ENCODE assay signal across 8 cellular contexts in the genomic region with DNA sequence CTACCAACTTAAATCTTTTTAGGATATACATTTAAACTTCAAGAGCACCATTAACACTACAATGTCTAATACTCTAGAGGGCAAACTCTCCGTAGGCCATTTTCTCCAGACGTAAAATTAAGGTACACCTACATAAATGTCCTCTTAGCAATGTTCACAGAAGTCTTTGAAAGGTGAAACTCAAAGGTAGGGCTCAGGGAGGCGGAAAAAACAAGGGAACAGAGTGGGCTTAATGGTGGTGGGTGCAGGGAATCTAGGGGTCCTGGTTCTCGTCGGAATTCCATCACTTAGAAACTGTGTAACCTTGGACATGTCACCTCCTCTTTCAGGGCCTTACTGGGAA. TPM values are rescaled to one million over a fixed set of nuclear protein-coding genes. Genes with fewer than 3 reads are reported as not detected.
DNase-seq lines count a peak whose midpoint lies in the region; ATAC-seq and TF ChIP-seq lines count a peak whose summit lies in the region.

No MANE protein-coding gene starts in this region.

- no peaks in the 10 kb centered on the region for H3K36me3 ChIP-seq in DOHH2 (ENCODE audit: control insufficient read depth, low read length)

- intact Hi-C loops in activated B cell treated with CpG ODN at 0.5 μM for 24 hours (cut with micrococcal nuclease): loop anchor here (1.0 to 10.0 kb wide), 4 partner anchors 212 to 974 kb away; partner anchors contain the start of genes GMCL1 and MXD1

- H3K36me3 Mint-ChIP-seq in HFFc6 (ENCODE audit: low read depth) (peaks cover 15% of the 10 kb centered on the region), activated B cell treated with CpG ODN at 0.5 μM for 24 hours (ENCODE audit: low read depth) (peaks cover 7% of the 10 kb centered on the region)
- no peaks in the 10 kb centered on the region for H3K36me3 Mint-ChIP-seq in stimulated activated memory B cell treated with anti-CD40 and anti-IgM and Interleukin-4, amounts not matched to agents 10 μg/mL and 1 μg/mL and 100 μg/mL, for 72 hours

- no peaks in the 10 kb centered on the region for H4K20me1 ChIP-seq in DOHH2 (ENCODE audit: control insufficient read depth, insufficient read depth, low read depth, low read length)

- POLR2A ChIA-PET in activated B cell treated with CpG ODN at 0.5 μM for 24 hours (lab: Charles Lee): interaction anchor here (0.6 to 3.0 kb wide), 11 partner anchors 32 to 1632 kb away, joined by 3 to 25 read pairs (median 6); partner anchors contain the start of genes AAK1, C2orf42, GFPT1 and NAGK

- DNase-seq in HFFc6: no peak
- no peak for DNase-seq in activated B cell treated with CpG ODN at 0.5 μM for 24 hours
- no peak for DNase-seq in NAMALWA (ENCODE audit: low spot score)
- DNase-seq in RPMI8226: no peak
- no peak for DNase-seq in NCI-H345 (lab: John Stamatoyannopoulos, UW)

- CTCF ChIA-PET in activated B cell treated with CpG ODN at 0.5 μM for 24 hours (lab: Charles Lee): interaction anchor here (0.7 to 2.2 kb wide), 5 partner anchors 27 to 288 kb away, joined by 3 to 18 read pairs (median 3); no protein-coding TSS in a partner anchor

- no peak for ATAC-seq in activated B cell treated with CpG ODN at 0.5 μM for 24 hours (ENCODE audit: low read depth)
- peak; percentile 2 for ATAC-seq in stimulated activated memory B cell treated with anti-CD40 and anti-IgM and Interleukin-4, amounts not matched to agents 10 μg/mL and 1 μg/mL and 100 μg/mL, for 72 hours

- H3K9me2 ChIP-seq in DOHH2 (replicated peaks; ENCODE audit: control insufficient read depth, low read length): no peaks in the 10 kb centered on the region

- H3K4me2 ChIP-seq in DOHH2 (ENCODE audit: low read length): peak overlapping the region; percentile 69

- H3K4me1 Mint-ChIP-seq in HFFc6 (ENCODE audit: low read depth) (peaks cover 26% of the 10 kb centered on the region), activated B cell treated with CpG ODN at 0.5 μM for 24 hours (peaks cover 34% of the 10 kb centered on the region)
- H3K4me1 Mint-ChIP-seq in stimulated activated memory B cell treated with anti-CD40 and anti-IgM and Interleukin-4, amounts not matched to agents 10 μg/mL and 1 μg/mL and 100 μg/mL, for 72 hours: peaks cover 31% of the 10 kb centered on the region

- H3F3A ChIP-seq in DOHH2 (ENCODE audit: control insufficient read depth, insufficient read depth): no peaks in the 10 kb centered on the region

- TF ChIP-seq CTCF in DOHH2 (IDR thresholded peaks at IDR 0.05; ENCODE audit: low read depth, low read length, poor library complexity, severe bottlenecking) (peak; percentile 15), HFFc6 (IDR thresholded peaks at IDR 0.05) (no peak), activated B cell treated with CpG ODN at 0.5 μM for 24 hours (IDR thresholded peaks at IDR 0.05) (no peak)

- H3K27me3 ChIP-seq in DOHH2 (ENCODE audit: control insufficient read depth, low read length): no peaks in the 10 kb centered on the region

- peak overlapping the region; percentile 99 for H3K4me3 Mint-ChIP-seq in HFFc6
- H3K4me3 Mint-ChIP-seq in activated B cell treated with CpG ODN at 0.5 μM for 24 hours: peak overlapping the region; percentile 96
- peak overlapping the region; percentile 91 for H3K4me3 Mint-ChIP-seq in stimulated activated memory B cell treated with anti-CD40 and anti-IgM and Interleukin-4, amounts not matched to agents 10 μg/mL and 1 μg/mL and 100 μg/mL, for 72 hours

- peak overlapping the region; percentile 98 for H3K27ac Mint-ChIP-seq in HFFc6
- peak overlapping the region; percentile 93 for H3K27ac Mint-ChIP-seq in activated B cell treated with CpG ODN at 0.5 μM for 24 hours
- peak overlapping the region; percentile 98 for H3K27ac Mint-ChIP-seq in stimulated activated memory B cell treated with anti-CD40 and anti-IgM and Interleukin-4, amounts not matched to agents 10 μg/mL and 1 μg/mL and 100 μg/mL, for 72 hours

- H3K27me3 Mint-ChIP-seq in HFFc6 (ENCODE audit: insufficient read depth): no peaks in the 10 kb centered on the region; the same call in 1 of the 2 replicates
- no peaks in the 10 kb centered on the region for H3K27me3 Mint-ChIP-seq in activated B cell treated with CpG ODN at 0.5 μM for 24 hours
- no peaks in the 10 kb centered on the region for H3K27me3 Mint-ChIP-seq in stimulated activated memory B cell treated with anti-CD40 and anti-IgM and Interleukin-4, amounts not matched to agents 10 μg/mL and 1 μg/mL and 100 μg/mL, for 72 hours

- H3K9me3 Mint-ChIP-seq in HFFc6 (peaks cover 8% of the 10 kb centered on the region), activated B cell treated with CpG ODN at 0.5 μM for 24 hours (no peaks in the 10 kb centered on the region)
- no peaks in the 10 kb centered on the region for H3K9me3 Mint-ChIP-seq in stimulated activated memory B cell treated with anti-CD40 and anti-IgM and Interleukin-4, amounts not matched to agents 10 μg/mL and 1 μg/mL and 100 μg/mL, for 72 hours

- H3K9me3 ChIP-seq in DOHH2 (ENCODE audit: control insufficient read depth, insufficient read depth, low read length): peaks cover 4% of the 10 kb centered on the region; the same call in 1 of the 2 replicates

- peaks cover 27% of the 10 kb centered on the region for H3K4me1 ChIP-seq in DOHH2 (ENCODE audit: control insufficient read depth, low read length)

- H3K79me2 ChIP-seq in DOHH2 (ENCODE audit: control insufficient read depth, low read length): peaks cover 24% of the 10 kb centered on the region

- H3K27ac ChIP-seq in DOHH2 (ENCODE audit: low read depth, low read length): peak overlapping the region; percentile 48

- peak overlapping the region; percentile 81 for H3K4me3 ChIP-seq in DOHH2 (ENCODE audit: low read length)
- H3K4me3 ChIP-seq in iPS-11a (ENCODE audit: low read depth, low read length): peak overlapping the region; percentile 78

RNA-seq across cellular contexts. Expression of gene NFU1, which starts 0.7 kb away (rescaled TPM):
- total RNA-seq in HFFc6 (2021; fragmentation: NEBNext Ultra II Directional; extraction: Animal tissue kit (Norgen Biotek cat#: 25700)): 10 to 100 TPM; 60.8 to 76.4 (median 71.6) TPM
- 24.3 and 31.1 TPM in 2 replicates for total RNA-seq in activated B cell treated with CpG ODN at 0.5 μM for 24 hours

RNA-seq across cellular contexts. Expression of gene GFPT1, which starts 49.5 kb away (rescaled TPM):
- 100 to 1,000 TPM in 1 of 6 experiments, 10 to 100 TPM in 5; 74.6 to 106 (median 88.4) TPM for total RNA-seq in HFFc6 (2021; fragmentation: NEBNext Ultra II Directional; extraction: Animal tissue kit (Norgen Biotek cat#: 25700))
- 11.5 and 14.9 TPM in 2 replicates for total RNA-seq in activated B cell treated with CpG ODN at 0.5 μM for 24 hours
